In the genomic region with DNA sequence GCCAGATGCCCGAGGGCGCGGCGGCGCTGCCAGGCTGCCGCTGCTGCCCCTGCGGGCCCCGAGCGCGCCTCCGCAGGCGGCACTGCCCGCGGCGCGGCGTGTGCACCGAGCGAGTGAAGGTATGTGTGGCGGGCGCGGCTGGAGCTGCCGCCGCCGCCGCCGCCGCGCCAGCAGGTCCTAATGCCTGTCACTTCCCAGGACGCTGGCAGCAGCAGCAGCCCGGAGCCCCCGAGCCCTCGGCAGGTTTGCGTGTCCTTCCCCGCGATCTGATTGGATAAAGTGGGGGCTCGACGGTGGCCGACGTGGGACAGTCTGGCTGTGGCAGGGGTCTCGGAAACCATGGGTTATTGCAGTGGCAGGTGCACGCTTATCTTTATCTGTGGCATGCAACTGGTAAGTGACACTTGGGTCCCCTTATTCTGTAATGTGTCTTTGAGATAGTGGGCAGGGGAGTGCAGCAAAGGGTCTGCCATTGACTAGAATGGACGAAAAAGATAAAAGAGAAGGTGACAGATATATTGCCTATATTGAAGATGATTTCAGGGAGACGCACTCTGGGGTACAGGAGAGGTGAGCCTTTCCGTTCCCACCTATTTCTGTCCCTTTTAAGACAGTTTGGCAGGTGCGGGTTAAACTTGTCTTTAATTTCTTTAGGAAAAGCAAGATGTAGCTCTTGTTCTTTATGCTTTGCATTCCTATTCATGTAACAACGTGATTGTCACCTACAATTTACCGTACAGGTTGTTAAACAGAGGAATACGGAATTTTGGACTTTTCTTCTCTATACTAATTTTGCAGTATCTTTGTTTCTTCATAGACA, we compare ENCODE assay signal across 1 cellular context.
TF ChIP-seq lines count a peak whose summit lies in the region.

NKAIN2 (plus strand) TSS at position 4 of the 820 bp plus-strand sequence.

TF ChIP-seq in GM23338, 12 proteins besides CTCF, POLR2A, EP300 and RAD21 (continued from another document):
- TF ChIP-seq, protein P1, sequence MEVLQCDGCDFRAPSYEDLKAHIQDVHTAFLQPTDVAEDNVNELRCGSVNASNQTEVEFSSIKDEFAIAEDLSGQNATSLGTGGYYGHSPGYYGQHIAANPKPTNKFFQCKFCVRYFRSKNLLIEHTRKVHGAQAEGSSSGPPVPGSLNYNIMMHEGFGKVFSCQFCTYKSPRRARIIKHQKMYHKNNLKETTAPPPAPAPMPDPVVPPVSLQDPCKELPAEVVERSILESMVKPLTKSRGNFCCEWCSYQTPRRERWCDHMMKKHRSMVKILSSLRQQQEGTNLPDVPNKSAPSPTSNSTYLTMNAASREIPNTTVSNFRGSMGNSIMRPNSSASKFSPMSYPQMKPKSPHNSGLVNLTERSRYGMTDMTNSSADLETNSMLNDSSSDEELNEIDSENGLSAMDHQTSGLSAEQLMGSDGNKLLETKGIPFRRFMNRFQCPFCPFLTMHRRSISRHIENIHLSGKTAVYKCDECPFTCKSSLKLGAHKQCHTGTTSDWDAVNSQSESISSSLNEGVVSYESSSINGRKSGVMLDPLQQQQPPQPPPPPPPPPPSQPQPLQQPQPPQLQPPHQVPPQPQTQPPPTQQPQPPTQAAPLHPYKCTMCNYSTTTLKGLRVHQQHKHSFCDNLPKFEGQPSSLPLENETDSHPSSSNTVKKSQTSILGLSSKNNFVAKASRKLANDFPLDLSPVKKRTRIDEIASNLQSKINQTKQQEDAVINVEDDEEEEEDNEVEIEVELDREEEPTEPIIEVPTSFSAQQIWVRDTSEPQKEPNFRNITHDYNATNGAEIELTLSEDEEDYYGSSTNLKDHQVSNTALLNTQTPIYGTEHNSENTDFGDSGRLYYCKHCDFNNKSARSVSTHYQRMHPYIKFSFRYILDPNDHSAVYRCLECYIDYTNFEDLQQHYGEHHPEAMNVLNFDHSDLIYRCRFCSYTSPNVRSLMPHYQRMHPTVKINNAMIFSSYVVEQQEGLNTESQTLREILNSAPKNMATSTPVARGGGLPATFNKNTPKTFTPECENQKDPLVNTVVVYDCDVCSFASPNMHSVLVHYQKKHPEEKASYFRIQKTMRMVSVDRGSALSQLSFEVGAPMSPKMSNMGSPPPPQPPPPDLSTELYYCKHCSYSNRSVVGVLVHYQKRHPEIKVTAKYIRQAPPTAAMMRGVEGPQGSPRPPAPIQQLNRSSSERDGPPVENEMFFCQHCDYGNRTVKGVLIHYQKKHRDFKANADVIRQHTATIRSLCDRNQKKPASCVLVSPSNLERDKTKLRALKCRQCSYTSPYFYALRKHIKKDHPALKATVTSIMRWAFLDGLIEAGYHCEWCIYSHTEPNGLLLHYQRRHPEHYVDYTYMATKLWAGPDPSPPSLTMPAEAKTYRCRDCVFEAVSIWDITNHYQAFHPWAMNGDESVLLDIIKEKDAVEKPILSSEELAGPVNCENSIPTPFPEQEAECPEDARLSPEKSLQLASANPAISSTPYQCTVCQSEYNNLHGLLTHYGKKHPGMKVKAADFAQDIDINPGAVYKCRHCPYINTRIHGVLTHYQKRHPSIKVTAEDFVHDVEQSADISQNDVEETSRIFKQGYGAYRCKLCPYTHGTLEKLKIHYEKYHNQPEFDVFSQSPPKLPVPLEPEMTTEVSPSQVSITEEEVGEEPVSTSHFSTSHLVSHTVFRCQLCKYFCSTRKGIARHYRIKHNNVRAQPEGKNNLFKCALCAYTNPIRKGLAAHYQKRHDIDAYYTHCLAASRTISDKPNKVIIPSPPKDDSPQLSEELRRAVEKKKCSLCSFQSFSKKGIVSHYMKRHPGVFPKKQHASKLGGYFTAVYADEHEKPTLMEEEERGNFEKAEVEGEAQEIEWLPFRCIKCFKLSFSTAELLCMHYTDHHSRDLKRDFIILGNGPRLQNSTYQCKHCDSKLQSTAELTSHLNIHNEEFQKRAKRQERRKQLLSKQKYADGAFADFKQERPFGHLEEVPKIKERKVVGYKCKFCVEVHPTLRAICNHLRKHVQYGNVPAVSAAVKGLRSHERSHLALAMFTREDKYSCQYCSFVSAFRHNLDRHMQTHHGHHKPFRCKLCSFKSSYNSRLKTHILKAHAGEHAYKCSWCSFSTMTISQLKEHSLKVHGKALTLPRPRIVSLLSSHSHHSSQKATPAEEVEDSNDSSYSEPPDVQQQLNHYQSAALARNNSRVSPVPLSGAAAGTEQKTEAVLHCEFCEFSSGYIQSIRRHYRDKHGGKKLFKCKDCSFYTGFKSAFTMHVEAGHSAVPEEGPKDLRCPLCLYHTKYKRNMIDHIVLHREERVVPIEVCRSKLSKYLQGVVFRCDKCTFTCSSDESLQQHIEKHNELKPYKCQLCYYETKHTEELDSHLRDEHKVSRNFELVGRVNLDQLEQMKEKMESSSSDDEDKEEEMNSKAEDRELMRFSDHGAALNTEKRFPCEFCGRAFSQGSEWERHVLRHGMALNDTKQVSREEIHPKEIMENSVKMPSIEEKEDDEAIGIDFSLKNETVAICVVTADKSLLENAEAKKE (CRISPR knock-in tag; IDR thresholded peaks at IDR 0.05) = no peak
- no peak for TF ChIP-seq ZNF331 (CRISPR knock-in tag; IDR thresholded peaks at IDR 0.05; ENCODE audit: low read depth)
- TF ChIP-seq EZH2phosphoT487 (IDR thresholded peaks at IDR 0.05; ENCODE audit: unreplicated experiment) = no peak
- TF ChIP-seq, protein P2, sequence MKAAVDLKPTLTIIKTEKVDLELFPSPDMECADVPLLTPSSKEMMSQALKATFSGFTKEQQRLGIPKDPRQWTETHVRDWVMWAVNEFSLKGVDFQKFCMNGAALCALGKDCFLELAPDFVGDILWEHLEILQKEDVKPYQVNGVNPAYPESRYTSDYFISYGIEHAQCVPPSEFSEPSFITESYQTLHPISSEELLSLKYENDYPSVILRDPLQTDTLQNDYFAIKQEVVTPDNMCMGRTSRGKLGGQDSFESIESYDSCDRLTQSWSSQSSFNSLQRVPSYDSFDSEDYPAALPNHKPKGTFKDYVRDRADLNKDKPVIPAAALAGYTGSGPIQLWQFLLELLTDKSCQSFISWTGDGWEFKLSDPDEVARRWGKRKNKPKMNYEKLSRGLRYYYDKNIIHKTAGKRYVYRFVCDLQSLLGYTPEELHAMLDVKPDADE (IDR thresholded peaks at IDR 0.05) = no peak
- no peak for TF ChIP-seq STAT1 (IDR thresholded peaks at IDR 0.05; ENCODE audit: unreplicated experiment)
- TF ChIP-seq POLR2AphosphoS5 (IDR thresholded peaks at IDR 0.05; ENCODE audit: low read depth) = no peak
- no peak for TF ChIP-seq CREB1 (CRISPR knock-in tag; IDR thresholded peaks at IDR 0.05; ENCODE audit: low read depth)
- TF ChIP-seq, protein P3, sequence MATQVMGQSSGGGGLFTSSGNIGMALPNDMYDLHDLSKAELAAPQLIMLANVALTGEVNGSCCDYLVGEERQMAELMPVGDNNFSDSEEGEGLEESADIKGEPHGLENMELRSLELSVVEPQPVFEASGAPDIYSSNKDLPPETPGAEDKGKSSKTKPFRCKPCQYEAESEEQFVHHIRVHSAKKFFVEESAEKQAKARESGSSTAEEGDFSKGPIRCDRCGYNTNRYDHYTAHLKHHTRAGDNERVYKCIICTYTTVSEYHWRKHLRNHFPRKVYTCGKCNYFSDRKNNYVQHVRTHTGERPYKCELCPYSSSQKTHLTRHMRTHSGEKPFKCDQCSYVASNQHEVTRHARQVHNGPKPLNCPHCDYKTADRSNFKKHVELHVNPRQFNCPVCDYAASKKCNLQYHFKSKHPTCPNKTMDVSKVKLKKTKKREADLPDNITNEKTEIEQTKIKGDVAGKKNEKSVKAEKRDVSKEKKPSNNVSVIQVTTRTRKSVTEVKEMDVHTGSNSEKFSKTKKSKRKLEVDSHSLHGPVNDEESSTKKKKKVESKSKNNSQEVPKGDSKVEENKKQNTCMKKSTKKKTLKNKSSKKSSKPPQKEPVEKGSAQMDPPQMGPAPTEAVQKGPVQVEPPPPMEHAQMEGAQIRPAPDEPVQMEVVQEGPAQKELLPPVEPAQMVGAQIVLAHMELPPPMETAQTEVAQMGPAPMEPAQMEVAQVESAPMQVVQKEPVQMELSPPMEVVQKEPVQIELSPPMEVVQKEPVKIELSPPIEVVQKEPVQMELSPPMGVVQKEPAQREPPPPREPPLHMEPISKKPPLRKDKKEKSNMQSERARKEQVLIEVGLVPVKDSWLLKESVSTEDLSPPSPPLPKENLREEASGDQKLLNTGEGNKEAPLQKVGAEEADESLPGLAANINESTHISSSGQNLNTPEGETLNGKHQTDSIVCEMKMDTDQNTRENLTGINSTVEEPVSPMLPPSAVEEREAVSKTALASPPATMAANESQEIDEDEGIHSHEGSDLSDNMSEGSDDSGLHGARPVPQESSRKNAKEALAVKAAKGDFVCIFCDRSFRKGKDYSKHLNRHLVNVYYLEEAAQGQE (IDR thresholded peaks at IDR 0.05; ENCODE audit: unreplicated experiment) = no peak
- TF ChIP-seq EZH2 (IDR thresholded peaks at IDR 0.05; ENCODE audit: low read depth, unreplicated experiment) = no peak
- TF ChIP-seq JUNB (IDR thresholded peaks at IDR 0.05; ENCODE audit: unreplicated experiment) = no peak
